In genomic region chr7:112266141-112266540, GRCh38 we compare ENCODE assay signal across 30 cellular contexts.
"Had no signal": no experiment of that assay in that cellular context is flagged by ENCODE, and none has a peak within 500 bp of the region (broad histone marks: within the 10 kb centered on the region; RNA-seq: fewer than 3 reads in every experiment).

No MANE protein-coding gene starts in this region.

- H3K27ac ChIP-seq: adrenal gland, body of pancreas, cardiac muscle cell, coronary artery, dorsolateral prefrontal cortex, left lung, lower lobe of right lung, neutrophil, right lobe of liver, suprapubic skin, tibial artery, VCaP had no signal

- H3K9me3 ChIP-seq: adrenal gland, body of pancreas, left lung, lower lobe of right lung, mucosa of descending colon, neutrophil, ovary, right lobe of liver, suprapubic skin, tibial artery had no signal

- H3K27me3 ChIP-seq: adrenal gland, body of pancreas, cardiac muscle cell, dorsolateral prefrontal cortex, left lung, neutrophil, ovary, right lobe of liver, suprapubic skin, tibial artery had no signal

- H3K36me3 ChIP-seq: adrenal gland, cardiac muscle cell, left lung, lower lobe of right lung, neutrophil, ovary, right lobe of liver, suprapubic skin, tibial artery had no signal

- H3K4me3 ChIP-seq: body of pancreas, cardiac muscle cell, coronary artery, dorsolateral prefrontal cortex, left lung, lower lobe of right lung, mucosa of descending colon, ovary, right lobe of liver, suprapubic skin, tibial artery had no signal

- ATAC-seq: activated T-cell treated with anti-CD3 and anti-CD28 coated beads, Interleukin-2, amount 50 U/mL, for 72 hours; body of pancreas; lower lobe of right lung; mucosa of descending colon; stimulated activated memory B cell treated with anti-CD40 and anti-IgM and Interleukin-4, amounts not matched to agents 10 μg/mL and 1 μg/mL and 100 μg/mL, for 72 hours had no signal

- DNase-seq: activated CD4-positive, alpha-beta T cell treated with anti-CD3 and anti-CD28 coated beads for 4 hours; activated CD4-positive, alpha-beta T cell treated with anti-CD3 and anti-CD28 coated beads, Interleukin-2, amount 50 U/mL, for 4 hours; activated effector memory CD4-positive, alpha-beta T cell treated with Interleukin-2 at 50 U/mL for 16 hours; activated naive CD4-positive, alpha-beta T cell treated with Interleukin-2 at 50 U/mL for 16 hours; activated naive CD8-positive, alpha-beta T cell treated with anti-CD3 and anti-CD28 coated beads for 36 hours; activated T-cell treated with anti-CD3 and anti-CD28 coated beads for 4 hours; activated T-cell treated with anti-CD3 and anti-CD28 coated beads, Interleukin-2, amount 50 U/mL, for 72 hours; adrenal gland; aorta; body of pancreas; cerebellar nuclear complex; dorsolateral prefrontal cortex; effector memory CD4-positive, alpha-beta T cell; left lung; lower lobe of right lung; mucosa of descending colon; nephron progenitor cell; ovary; right lobe of liver; small intestine; stimulated activated CD4-positive, alpha-beta T cell treated with anti-CD3 and anti-CD28 coated beads, Interleukin-1b, Interleukin-23, amount 100 ng/mL, for 48 hours; stimulated activated CD4-positive, alpha-beta T cell treated with anti-CD3 and anti-CD28 coated beads, Interleukin-4, amount 100 ng/mL, for 4 hours; stimulated activated CD8-positive, alpha-beta memory T cell treated with anti-CD3 and anti-CD28 coated beads, Interleukin-4, amount 100 ng/mL, for 48 hours; tibial artery had no signal
